28 cellular contexts compared by ENCODE assay signal in genomic region chr2:152155209-152155608, GRCh38. TPM values are rescaled to one million over a fixed set of nuclear protein-coding genes. Genes with fewer than 3 reads are reported as not detected.
DNase-seq lines count a peak whose midpoint lies in the region; ATAC-seq, FAIRE-seq and TF ChIP-seq lines count a peak whose summit lies in the region.
"Had no signal": no experiment of that assay in that cellular context is flagged by ENCODE, and none has a peak within 500 bp of the region (broad histone marks: within the 10 kb centered on the region; RNA-seq: fewer than 3 reads in every experiment).

No MANE protein-coding gene starts in this region.

- H3K4me1 ChIP-seq in K562 (replicated peaks in 1 of 2; ENCODE audit: control insufficient read depth in 2 of 2, insufficient read depth in 2 of 2, low read length in 2 of 2) (no peaks in the 10 kb centered on the region), endodermal cell (ENCODE audit: control insufficient read depth, insufficient read depth, low read length) (no peaks in the 10 kb centered on the region)

- POLR2A ChIA-PET in K562 (lab: Yijun Ruan, JAX), result interaction anchor here (1.6 kb wide), 1 partner anchor 10 kb away, joined by 5 read pairs; no protein-coding TSS in a partner anchor

- no peak overlapping the region for H2AFZ ChIP-seq in K562 (ENCODE audit: low read depth, low read length)
- H2AFZ ChIP-seq: GM23338, hepatocyte had no signal

- H3K36me3 ChIP-seq in K562 (ENCODE audit: control insufficient read depth, insufficient read depth, low read length) (no peaks in the 10 kb centered on the region), endodermal cell (ENCODE audit: control insufficient read depth, insufficient read depth, low read length) (peaks cover 9% of the 10 kb centered on the region)
- H3K36me3 ChIP-seq: brain microvascular endothelial cell, gastroesophageal sphincter had no signal

- intact Hi-C loops in natural killer cell (cut with micrococcal nuclease), result no loop called here
- intact Hi-C loops in K562 (cut with micrococcal nuclease), result no loop called here

- peak overlapping the region; percentile 75 to 87 for H3K27ac Mint-ChIP-seq in natural killer cell
- H3K27ac Mint-ChIP-seq in natural killer cell treated with Interleukin-12 subunit alpha and Interleukin-12 subunit beta and Interleukin-15 and Interleukin-18, amount 100 ng/mL, for 72 hours, result peak overlapping the region in 1 of 2 donors; percentile 77
- H3K27ac Mint-ChIP-seq in endodermal cell, result no peak overlapping the region
- H3K27ac Mint-ChIP-seq: activated CD8-positive, alpha-beta T cell treated with anti-CD3 and anti-CD28 coated beads for 36 hours; GM23338 had no signal

- H3K4me3 Mint-ChIP-seq in natural killer cell, result peak overlapping the region; percentile 68
- H3K4me3 Mint-ChIP-seq in natural killer cell treated with Interleukin-12 subunit alpha and Interleukin-12 subunit beta and Interleukin-15 and Interleukin-18, amount 100 ng/mL, for 72 hours, result no peak overlapping the region
- no peak overlapping the region for H3K4me3 Mint-ChIP-seq in endodermal cell
- H3K4me3 Mint-ChIP-seq: activated CD8-positive, alpha-beta T cell treated with anti-CD3 and anti-CD28 coated beads for 36 hours; GM23338; T-helper 17 cell had no signal

- TF ChIP-seq CTCF in natural killer cell (IDR thresholded peaks at IDR 0.05) (no peak), LNCaP clone FGC (IDR thresholded peaks at IDR 0.05; ENCODE audit: control insufficient read depth, extremely low read depth, insufficient read depth) (peak; percentile 33), K562 (IDR thresholded peaks at IDR 0.05 in 2 of 3, conservative IDR thresholded peaks at IDR 0.05 in 1 of 3; ENCODE audit: insufficient read depth in 2 of 3, low read depth in 1 of 3, low read length in 3 of 3) (no peak), endodermal cell (conservative IDR thresholded peaks at IDR 0.05) (no peak)

- H3K9me3 ChIP-seq in K562 (replicated peaks; ENCODE audit: control insufficient read depth, insufficient read depth, low read depth, low read length) (no peaks in the 10 kb centered on the region), endodermal cell (ENCODE audit: control insufficient read depth, low read length) (peaks cover 27% of the 10 kb centered on the region)
- H3K9me3 ChIP-seq: gastroesophageal sphincter had no signal

- 0 out of 3 replicates have a peak, but pooled peaks cover 3% of the 10 kb centered on the region for H3K79me2 ChIP-seq in K562 (ENCODE audit: control insufficient read depth, insufficient read depth, low read length)

- CTCF ChIA-PET in K562 (lab: Yijun Ruan, JAX; ENCODE audit: low intra/inter-chr PET ratio), result no interaction called here

- peaks cover 58 to 60% of the 10 kb centered on the region in 2 donors for H3K4me1 Mint-ChIP-seq in natural killer cell
- H3K4me1 Mint-ChIP-seq in natural killer cell treated with Interleukin-12 subunit alpha and Interleukin-12 subunit beta and Interleukin-15 and Interleukin-18, amount 100 ng/mL, for 72 hours (ENCODE audit: low read depth in 2 of 2), result peaks cover 43 to 45% of the 10 kb centered on the region in 2 donors
- H3K4me1 Mint-ChIP-seq in endodermal cell, result no peaks in the 10 kb centered on the region

- H3K4me3 ChIP-seq in LNCaP clone FGC (ENCODE audit: low read depth, low read length), result no peak overlapping the region
- H3K4me3 ChIP-seq in K562, result no peak overlapping the region
- no peak overlapping the region for H3K4me3 ChIP-seq in endodermal cell (ENCODE audit: low read length)
- H3K4me3 ChIP-seq: gastroesophageal sphincter, GM23338, hepatocyte, lung, SK-N-MC, tibial nerve had no signal

- no peak overlapping the region for H3K27ac ChIP-seq in K562 (ENCODE audit: extremely low read depth, low read depth, low read length)
- H3K27ac ChIP-seq in endodermal cell (ENCODE audit: low read depth, low read length), result no peak overlapping the region
- H3K27ac ChIP-seq: brain microvascular endothelial cell, gastroesophageal sphincter, hepatocyte, SK-N-MC, tibial nerve had no signal

- H3K27me3 ChIP-seq in K562 (ENCODE audit: control insufficient read depth in 2 of 2, insufficient read depth in 2 of 2, low read length in 2 of 2) (no peaks in the 10 kb centered on the region), endodermal cell (ENCODE audit: control insufficient read depth, insufficient read depth, low read length, poor library complexity, severe bottlenecking) (no peaks in the 10 kb centered on the region)
- H3K27me3 ChIP-seq: brain microvascular endothelial cell, gastroesophageal sphincter, hepatocyte, tibial nerve had no signal

- TF ChIP-seq POLR2A in K562 (conservative IDR thresholded peaks at IDR 0.05), result no peak

- no TSS peak for BruUV-seq in K562 (replicated peaks; lab: Mats Ljungman, UMichigan)

- no peak for ATAC-seq in natural killer cell
- ATAC-seq in natural killer cell treated with Interleukin-12 subunit alpha and Interleukin-12 subunit beta and Interleukin-15 and Interleukin-18, amount 100 ng/mL, for 72 hours, result no peak
- peak; percentile 67 for ATAC-seq in K562
- ATAC-seq: activated CD8-positive, alpha-beta T cell treated with anti-CD3 and anti-CD28 coated beads for 36 hours; gastroesophageal sphincter; GM23338; T-helper 17 cell had no signal

- 0 out of 2 replicates have a peak, but pooled peaks cover 3% of the 10 kb centered on the region for H4K20me1 ChIP-seq in K562 (replicated peaks; ENCODE audit: control insufficient read depth, insufficient read depth, low read length)

- no peak for DNase-seq in natural killer cell
- DNase-seq in natural killer cell treated with Interleukin-12 subunit alpha and Interleukin-12 subunit beta and Interleukin-15 and Interleukin-18, amount 100 ng/mL, for 72 hours (ENCODE audit: low spot score), result no peak
- DNase-seq in LNCaP clone FGC (ENCODE audit: low read depth), result no peak
- DNase-seq in K562 (ENCODE audit: extremely low read depth in 1 of 4, low spot score in 3 of 4), result no peak
- DNase-seq in hepatic stellate cell (ENCODE audit: low spot score), result no peak
- no peak for DNase-seq in endodermal cell
- no peak for DNase-seq in SKM-1 (lab: John Stamatoyannopoulos, UW; ENCODE audit: unreplicated experiment)
- no peak for DNase-seq in UCSD-AML1 (lab: John Stamatoyannopoulos, UW; ENCODE audit: unreplicated experiment)
- DNase-seq: ACHN; activated CD4-positive, alpha-beta T cell treated with anti-CD3 and anti-CD28 coated beads for 1 hour; activated CD8-positive, alpha-beta T cell treated with anti-CD3 and anti-CD28 coated beads for 36 hours; activated naive CD4-positive, alpha-beta T cell treated with anti-CD3 and anti-CD28 coated beads, Interleukin-2, amount 50 U/mL, for 16 hours; amniotic stem cell; brain microvascular endothelial cell; DMS53; NCI-H1694; NCI-H446 treated with DMSO at 0.1 percent for 48 hours; NCI-H82; RPMI8226; stimulated activated CD4-positive, alpha-beta T cell treated with anti-CD3 and anti-CD28 coated beads, Interleukin-15, amount 100 ng/mL, for 24 hours; stimulated activated CD4-positive, alpha-beta T cell treated with anti-CD3 and anti-CD28 coated beads, Interleukin-4, amount 100 ng/mL, for 4 hours; T-helper 17 cell had no signal

- in situ Hi-C loops in K562 (cut with MboI), result no loop called here

- H3K27me3 Mint-ChIP-seq in natural killer cell (ENCODE audit: low read depth in 2 of 2), result no peaks in the 10 kb centered on the region
- H3K27me3 Mint-ChIP-seq in natural killer cell treated with Interleukin-12 subunit alpha and Interleukin-12 subunit beta and Interleukin-15 and Interleukin-18, amount 100 ng/mL, for 72 hours, result no peaks in the 10 kb centered on the region
- no peaks in the 10 kb centered on the region for H3K27me3 Mint-ChIP-seq in endodermal cell (ENCODE audit: insufficient read depth)
- H3K27me3 Mint-ChIP-seq: activated CD8-positive, alpha-beta T cell treated with anti-CD3 and anti-CD28 coated beads for 36 hours; T-helper 17 cell had no signal

- FAIRE-seq in K562 (lab: Jason Lieb, UNC), result peak; percentile 29

- no peak overlapping the region for H3K4me2 ChIP-seq in K562 (ENCODE audit: insufficient read depth, low read length)
- H3K4me2 ChIP-seq: GM23338, hepatocyte had no signal

- no peak for TF ChIP-seq RAD21 in K562 (CRISPR knock-in tag; conservative IDR thresholded peaks at IDR 0.05 in 1 of 2, IDR thresholded peaks at IDR 0.05 in 1 of 2)

- no peak overlapping the region for H3K9ac ChIP-seq in K562 (ENCODE audit: insufficient read depth in 1 of 2, low read depth in 2 of 2, low read length in 2 of 2)
- H3K9ac ChIP-seq in endodermal cell (ENCODE audit: extremely low read depth, low read length, poor library complexity, severe bottlenecking), result no peak overlapping the region

- TF ChIP-seq EP300 in K562 (IDR thresholded peaks at IDR 0.05; ENCODE audit: low read length), result no peak

- H3K9me3 Mint-ChIP-seq in natural killer cell, result no peaks in the 10 kb centered on the region
- peaks cover 4% of the 10 kb centered on the region for H3K9me3 Mint-ChIP-seq in natural killer cell treated with Interleukin-12 subunit alpha and Interleukin-12 subunit beta and Interleukin-15 and Interleukin-18, amount 100 ng/mL, for 72 hours
- H3K9me3 Mint-ChIP-seq in endodermal cell, result peaks cover 38% of the 10 kb centered on the region
- H3K9me3 Mint-ChIP-seq: activated CD8-positive, alpha-beta T cell treated with anti-CD3 and anti-CD28 coated beads for 36 hours had no signal

- WGBS in K562 (ENCODE audit: insufficient coverage, low coverage, missing lambda C conversion rate), result 7% methylated on average over 4 of the region's 4 CpGs
- 80 to 89% methylated on average over 1 to 4 of the region's 4 CpGs for WGBS in endodermal cell (ENCODE audit: insufficient coverage in 1 of 2, insufficient read length in 1 of 2), 2 experiments

- H3K9me1 ChIP-seq in K562 (ENCODE audit: control insufficient read depth, insufficient read depth, low read length), result no peaks in the 10 kb centered on the region

- H3K36me3 Mint-ChIP-seq in natural killer cell, result no peaks in the 10 kb centered on the region
- H3K36me3 Mint-ChIP-seq in natural killer cell treated with Interleukin-12 subunit alpha and Interleukin-12 subunit beta and Interleukin-15 and Interleukin-18, amount 100 ng/mL, for 72 hours, result peaks cover 7% of the 10 kb centered on the region
- H3K36me3 Mint-ChIP-seq in endodermal cell (ENCODE audit: low read depth), result peaks cover 33% of the 10 kb centered on the region

RNA-seq across cellular contexts. Expression of gene STAM2, which starts 20.4 kb away (rescaled TPM):
- total RNA-seq in natural killer cell (10 to 100 TPM; 18.7 to 23.1 (median 19.2) TPM), K562 (2014; rRNA removed) (6.9 and 7.5 TPM in 2 replicates), K562 (2014; rRNA removed; fragmentation: Illumina TruSeq; extraction: Trizol) (11.6 and 14.3 TPM in 2 replicates), K562 (2015; rRNA removed; fragmentation: Illumina TruSeq; extraction: Trizol) (13.9 and 14.5 TPM in 2 replicates), K562 (2021) (9.8 and 11.6 TPM in 2 replicates), endodermal cell (10 to 100 TPM; 21.5 to 30.9 TPM)
- 10 to 100 TPM; 14.4 to 24.3 TPM for total RNA-seq in natural killer cell treated with Interleukin-12 subunit alpha and Interleukin-12 subunit beta and Interleukin-15 and Interleukin-18, amount 100 ng/mL, for 72 hours
- 12.1 and 32.6 TPM in 2 replicates for total RNA-seq in K562 (2011; cell fraction: chromatin; rRNA removed; ENCODE audit: low replicate concordance)
- 4.0 and 6.4 TPM in 2 replicates for total RNA-seq in K562 (2011; cell fraction: nucleolus; rRNA removed)
- total RNA-seq in K562 (2011; cell fraction: nucleoplasm; rRNA removed), result 12.7 and 19.8 TPM in 2 replicates
- polyA plus RNA-seq in K562 (2011; rRNA removed) (11.0 and 13.2 TPM in 2 replicates), K562 (2014; fragmentation: Illumina TruSeq; extraction: Trizol) (7.3 and 8.7 TPM in 2 replicates), K562 (2014; fragmentation: Nextera tagmentation; extraction: Ambion mirVana) (1 to 10 TPM; 4.5 to 5.4 TPM), K562 (2014; rRNA removed) (6.9 and 8.4 TPM in 2 replicates)
- 5.0 and 5.3 TPM in 2 replicates for polyA plus RNA-seq in K562 (2011; cell fraction: cytosol; rRNA removed)
- 11.6 and 16.8 TPM in 2 replicates for polyA plus RNA-seq in K562 (2011; cell fraction: nucleus; rRNA removed)
- polyA plus RNA-seq in K562 (2012), result 4.9 and 6.5 TPM in 2 replicates
- 15.2 and 20.8 TPM in 2 replicates for polyA minus RNA-seq in K562 (2011; rRNA and poly(A)+ RNA removed)
- polyA minus RNA-seq in K562 (2011; cell fraction: cytosol; rRNA and poly(A)+ RNA removed), result 9.8 and 10.5 TPM in 2 replicates
- 7.5 and 14.4 TPM in 2 replicates for polyA minus RNA-seq in K562 (2011; cell fraction: nucleus; rRNA and poly(A)+ RNA removed)
- 17.1 TPM for polyA plus RNA-seq in endodermal cell (2013, experiment 1 of 2)
- polyA plus RNA-seq in endodermal cell (2013, experiment 2 of 2), result 18.5 TPM

RNA-seq across cellular contexts. Expression of gene CACNB4, which starts 56.4 kb away (rescaled TPM):
- total RNA-seq in natural killer cell, result under 1 TPM; 0.56 to 0.93 (median 0.73) TPM
- under 1 TPM; 0.40 to 0.64 TPM for total RNA-seq in natural killer cell treated with Interleukin-12 subunit alpha and Interleukin-12 subunit beta and Interleukin-15 and Interleukin-18, amount 100 ng/mL, for 72 hours
- total RNA-seq in K562 (2011; cell fraction: chromatin; rRNA removed; ENCODE audit: low replicate concordance), result 0.16 and 0.37 TPM in 2 replicates
- 0.13 and 0.17 TPM in 2 replicates for total RNA-seq in K562 (2011; cell fraction: nucleolus; rRNA removed)
- 0.15 and 0.53 TPM in 2 replicates for total RNA-seq in K562 (2011; cell fraction: nucleoplasm; rRNA removed)
- total RNA-seq in K562 (2014; rRNA removed), result 0.05 and 0.08 TPM in 2 replicates
- 0.06 and 0.07 TPM in 2 replicates for total RNA-seq in K562 (2014; rRNA removed; fragmentation: Illumina TruSeq; extraction: Trizol)
- 0.04 and 0.11 TPM in 2 replicates for total RNA-seq in K562 (2015; rRNA removed; fragmentation: Illumina TruSeq; extraction: Trizol)
- total RNA-seq in K562 (2021), result 0.04 and 0.16 TPM in 2 replicates
- polyA plus RNA-seq in K562 (2011; rRNA removed), result 0.01 and 0.04 TPM in 2 replicates
- polyA plus RNA-seq in K562 (2011; cell fraction: cytosol; rRNA removed), result 0.07 TPM in 1 of 2 replicates, not detected in the other
- 0.25 and 0.47 TPM in 2 replicates for polyA plus RNA-seq in K562 (2011; cell fraction: nucleus; rRNA removed)
- polyA plus RNA-seq in K562 (2012), result 0.01 and 0.12 TPM in 2 replicates
- polyA plus RNA-seq in K562 (2014; fragmentation: Illumina TruSeq; extraction: Trizol), result 0.03 TPM in 1 of 2 replicates, not detected in the other
- polyA plus RNA-seq in K562 (2014; fragmentation: Nextera tagmentation; extraction: Ambion mirVana), result under 1 TPM; 0.01 to 0.20 TPM
- 0.01 and 0.08 TPM in 2 replicates for polyA plus RNA-seq in K562 (2014; rRNA removed)
- polyA minus RNA-seq in K562 (2011; rRNA and poly(A)+ RNA removed), result 0.07 and 0.21 TPM in 2 replicates
- polyA minus RNA-seq in K562 (2011; cell fraction: cytosol; rRNA and poly(A)+ RNA removed), result not detected in 2 replicates
- 0.27 and 0.44 TPM in 2 replicates for polyA minus RNA-seq in K562 (2011; cell fraction: nucleus; rRNA and poly(A)+ RNA removed)
- under 1 TPM; 0.93 to 0.95 TPM for total RNA-seq in endodermal cell
- 6.4 TPM for polyA plus RNA-seq in endodermal cell (2013, experiment 1 of 2)
- polyA plus RNA-seq in endodermal cell (2013, experiment 2 of 2), result 4.7 TPM
